In the genomic region with DNA sequence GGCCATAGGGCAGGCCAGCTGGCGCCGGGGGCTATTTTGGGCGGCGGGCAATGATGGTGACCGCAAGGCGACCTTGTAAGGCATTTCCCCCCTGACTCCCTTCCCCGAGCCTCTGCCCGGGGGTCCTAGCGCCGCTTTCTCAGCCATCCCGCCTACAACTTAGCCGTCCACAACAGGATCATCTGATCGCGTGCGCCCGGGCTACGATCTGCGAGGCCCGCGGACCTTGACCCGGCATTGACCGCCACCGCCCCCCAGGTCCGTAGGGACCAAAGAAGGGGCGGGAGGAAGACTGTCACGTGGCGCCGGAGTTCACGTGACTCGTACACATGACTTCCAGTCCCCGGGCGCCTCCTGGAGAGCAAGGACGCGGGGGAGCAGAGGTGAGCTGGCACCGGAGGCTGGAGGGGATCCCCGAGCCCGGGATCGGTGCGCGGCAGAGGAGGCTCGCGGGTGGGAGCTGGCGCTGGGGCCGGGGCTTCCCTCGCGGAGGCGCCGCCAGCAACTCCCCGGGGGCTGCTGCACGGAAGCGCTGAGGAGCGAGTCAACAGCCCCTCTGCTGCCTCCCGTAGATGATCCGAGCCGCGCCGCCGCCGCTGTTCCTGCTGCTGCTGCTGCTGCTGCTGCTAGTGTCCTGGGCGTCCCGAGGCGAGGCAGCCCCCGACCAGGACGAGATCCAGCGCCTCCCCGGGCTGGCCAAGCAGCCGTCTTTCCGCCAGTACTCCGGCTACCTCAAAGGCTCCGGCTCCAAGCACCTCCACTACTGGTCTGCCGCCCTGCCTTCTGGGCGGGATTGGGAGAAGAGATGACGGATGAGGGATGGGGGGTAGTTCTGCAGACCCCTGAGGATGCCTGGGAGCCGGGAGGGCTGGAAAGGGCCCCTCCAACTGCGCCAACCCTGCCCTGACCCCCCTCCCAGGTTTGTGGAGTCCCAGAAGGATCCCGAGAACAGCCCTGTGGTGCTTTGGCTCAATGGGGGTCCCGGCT, we compare ENCODE assay signal across 8 cellular contexts.
DNase-seq lines count a peak whose midpoint lies in the region; ATAC-seq lines count a peak whose summit lies in the region.

Gene CTSA, plus strand, starts transcription at position 339 of the 987 bp plus-strand sequence. Its CDS starts 234 bp downstream, at position 573.
Gene NEURL2, minus strand, starts transcription at position 212 of the 987 bp plus-strand sequence. CDS start 217 bp downstream, outside the sequence.

- peak; percentile 99 for DNase-seq in 8988T
- DNase-seq in NCI-H2171 treated with DMSO at 0.1 percent for 48 hours (lab: John Stamatoyannopoulos, UW) = peak; percentile 88
- DNase-seq in activated CD4-positive, CD25-positive, alpha-beta regulatory T cell (lab: John Stamatoyannopoulos, UW) = peak; percentile 63 to 74 (median 70)
- DNase-seq in caudate nucleus (lab: John Stamatoyannopoulos, UW) = peak in 60 of 61 donors; percentile 24 to 96 (median 86)
- DNase-seq in iris pigment epithelial cell (ENCODE audit: low read depth) = peak; percentile 87
- DNase-seq in stimulated activated CD4-positive, alpha-beta T cell treated with anti-CD3 and anti-CD28 coated beads, Interleukin-12 subunit alpha, Interleukin-12 subunit beta, amount 100 ng/mL, for 24 hours (ENCODE audit: low read depth in 2 of 2) = peak; percentile 73 to 80

- ATAC-seq in GM18517 (IDR thresholded peaks at IDR 0.05; ENCODE audit: unreplicated experiment) (peak; percentile 66), HG03060 (IDR thresholded peaks at IDR 0.05; ENCODE audit: low read depth, unreplicated experiment) (peak; percentile 40)

- H3K27ac ChIP-seq in caudate nucleus (ENCODE audit: low read depth, low read length) = peak within 1 kb of the TSS; percentile 86

Comparison
In these comparisons a context has a peak if more than half of its experiments do, and no peak if none do; other contexts are left out.
1. Peak in every context shown above with its lines: DNase-seq, ATAC-seq and H3K27ac ChIP-seq.